In the genomic region with DNA sequence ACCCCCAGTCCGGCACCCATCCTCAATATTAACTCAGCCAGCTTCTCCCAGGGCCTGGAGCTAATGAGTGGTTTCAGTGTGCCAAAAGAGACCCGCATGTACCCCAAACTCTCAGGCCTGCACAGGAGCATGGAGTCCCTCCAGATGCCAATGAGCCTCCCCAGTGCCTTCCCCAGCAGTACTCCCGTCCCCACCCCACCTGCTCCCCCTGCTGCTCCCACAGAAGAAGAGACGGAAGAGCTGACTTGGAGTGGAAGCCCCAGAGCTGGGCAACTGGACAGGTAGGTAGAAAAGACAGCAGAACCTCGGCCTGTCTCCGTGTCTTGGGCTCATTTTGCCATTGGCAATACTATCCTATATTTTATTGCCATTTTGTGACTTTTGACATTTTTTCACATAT, we compare ENCODE assay signal across 1 cellular context.
TF ChIP-seq lines count a peak whose summit lies in the region.

No MANE protein-coding gene starts in this region.

TF ChIP-seq in WTC11, 78 proteins besides CTCF, POLR2A, EP300 and RAD21 (continued from another document):
- TF ChIP-seq RELA (CRISPR knock-in tag; IDR thresholded peaks at IDR 0.05; ENCODE audit: borderline replicate concordance) = no peak
- TF ChIP-seq, protein P1, sequence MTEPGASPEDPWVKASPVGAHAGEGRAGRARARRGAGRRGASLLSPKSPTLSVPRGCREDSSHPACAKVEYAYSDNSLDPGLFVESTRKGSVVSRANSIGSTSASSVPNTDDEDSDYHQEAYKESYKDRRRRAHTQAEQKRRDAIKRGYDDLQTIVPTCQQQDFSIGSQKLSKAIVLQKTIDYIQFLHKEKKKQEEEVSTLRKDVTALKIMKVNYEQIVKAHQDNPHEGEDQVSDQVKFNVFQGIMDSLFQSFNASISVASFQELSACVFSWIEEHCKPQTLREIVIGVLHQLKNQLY (CRISPR knock-in tag; IDR thresholded peaks at IDR 0.05) = no peak
- no peak for TF ChIP-seq ZNF219 (CRISPR knock-in tag; IDR thresholded peaks at IDR 0.05; ENCODE audit: borderline replicate concordance)
- no peak for TF ChIP-seq FOXK1 (CRISPR knock-in tag; IDR thresholded peaks at IDR 0.05)
- TF ChIP-seq GABPB1 (CRISPR knock-in tag; IDR thresholded peaks at IDR 0.05) = no peak
- TF ChIP-seq E2F1 (CRISPR knock-in tag; IDR thresholded peaks at IDR 0.05) = no peak
- TF ChIP-seq, protein P2, sequence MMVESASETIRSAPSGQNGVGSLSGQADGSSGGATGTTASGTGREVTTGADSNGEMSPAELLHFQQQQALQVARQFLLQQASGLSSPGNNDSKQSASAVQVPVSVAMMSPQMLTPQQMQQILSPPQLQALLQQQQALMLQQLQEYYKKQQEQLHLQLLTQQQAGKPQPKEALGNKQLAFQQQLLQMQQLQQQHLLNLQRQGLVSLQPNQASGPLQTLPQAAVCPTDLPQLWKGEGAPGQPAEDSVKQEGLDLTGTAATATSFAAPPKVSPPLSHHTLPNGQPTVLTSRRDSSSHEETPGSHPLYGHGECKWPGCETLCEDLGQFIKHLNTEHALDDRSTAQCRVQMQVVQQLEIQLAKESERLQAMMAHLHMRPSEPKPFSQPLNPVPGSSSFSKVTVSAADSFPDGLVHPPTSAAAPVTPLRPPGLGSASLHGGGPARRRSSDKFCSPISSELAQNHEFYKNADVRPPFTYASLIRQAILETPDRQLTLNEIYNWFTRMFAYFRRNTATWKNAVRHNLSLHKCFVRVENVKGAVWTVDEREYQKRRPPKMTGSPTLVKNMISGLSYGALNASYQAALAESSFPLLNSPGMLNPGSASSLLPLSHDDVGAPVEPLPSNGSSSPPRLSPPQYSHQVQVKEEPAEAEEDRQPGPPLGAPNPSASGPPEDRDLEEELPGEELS (CRISPR knock-in tag; IDR thresholded peaks at IDR 0.05) = no peak
- TF ChIP-seq TEAD1 (CRISPR knock-in tag; IDR thresholded peaks at IDR 0.05) = no peak
- no peak for TF ChIP-seq ERG (CRISPR knock-in tag; IDR thresholded peaks at IDR 0.05)
- no peak for TF ChIP-seq E2F4 (CRISPR knock-in tag; IDR thresholded peaks at IDR 0.05; ENCODE audit: borderline replicate concordance, low read depth)
- TF ChIP-seq, protein P3, sequence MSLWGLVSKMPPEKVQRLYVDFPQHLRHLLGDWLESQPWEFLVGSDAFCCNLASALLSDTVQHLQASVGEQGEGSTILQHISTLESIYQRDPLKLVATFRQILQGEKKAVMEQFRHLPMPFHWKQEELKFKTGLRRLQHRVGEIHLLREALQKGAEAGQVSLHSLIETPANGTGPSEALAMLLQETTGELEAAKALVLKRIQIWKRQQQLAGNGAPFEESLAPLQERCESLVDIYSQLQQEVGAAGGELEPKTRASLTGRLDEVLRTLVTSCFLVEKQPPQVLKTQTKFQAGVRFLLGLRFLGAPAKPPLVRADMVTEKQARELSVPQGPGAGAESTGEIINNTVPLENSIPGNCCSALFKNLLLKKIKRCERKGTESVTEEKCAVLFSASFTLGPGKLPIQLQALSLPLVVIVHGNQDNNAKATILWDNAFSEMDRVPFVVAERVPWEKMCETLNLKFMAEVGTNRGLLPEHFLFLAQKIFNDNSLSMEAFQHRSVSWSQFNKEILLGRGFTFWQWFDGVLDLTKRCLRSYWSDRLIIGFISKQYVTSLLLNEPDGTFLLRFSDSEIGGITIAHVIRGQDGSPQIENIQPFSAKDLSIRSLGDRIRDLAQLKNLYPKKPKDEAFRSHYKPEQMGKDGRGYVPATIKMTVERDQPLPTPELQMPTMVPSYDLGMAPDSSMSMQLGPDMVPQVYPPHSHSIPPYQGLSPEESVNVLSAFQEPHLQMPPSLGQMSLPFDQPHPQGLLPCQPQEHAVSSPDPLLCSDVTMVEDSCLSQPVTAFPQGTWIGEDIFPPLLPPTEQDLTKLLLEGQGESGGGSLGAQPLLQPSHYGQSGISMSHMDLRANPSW (CRISPR knock-in tag; conservative IDR thresholded peaks at IDR 0.05; ENCODE audit: low read depth) = no peak
- no peak for TF ChIP-seq NFE2L1 (CRISPR knock-in tag; IDR thresholded peaks at IDR 0.05)
- no peak for TF ChIP-seq E2F5 (CRISPR knock-in tag; IDR thresholded peaks at IDR 0.05)
- no peak for TF ChIP-seq ELF4 (CRISPR knock-in tag; IDR thresholded peaks at IDR 0.05; ENCODE audit: low read depth)
- no peak for TF ChIP-seq ATF2 (CRISPR knock-in tag; IDR thresholded peaks at IDR 0.05; ENCODE audit: borderline replicate concordance, low read depth)
- TF ChIP-seq USF2 (CRISPR knock-in tag; IDR thresholded peaks at IDR 0.05) = no peak
- TF ChIP-seq ZBTB21 (CRISPR knock-in tag; IDR thresholded peaks at IDR 0.05; ENCODE audit: borderline replicate concordance) = no peak
- no peak for TF ChIP-seq JAZF1 (CRISPR knock-in tag; IDR thresholded peaks at IDR 0.05)
- no peak for TF ChIP-seq TEAD4 (CRISPR knock-in tag; IDR thresholded peaks at IDR 0.05)
